8 cellular contexts compared by ENCODE assay signal in the genomic region with DNA sequence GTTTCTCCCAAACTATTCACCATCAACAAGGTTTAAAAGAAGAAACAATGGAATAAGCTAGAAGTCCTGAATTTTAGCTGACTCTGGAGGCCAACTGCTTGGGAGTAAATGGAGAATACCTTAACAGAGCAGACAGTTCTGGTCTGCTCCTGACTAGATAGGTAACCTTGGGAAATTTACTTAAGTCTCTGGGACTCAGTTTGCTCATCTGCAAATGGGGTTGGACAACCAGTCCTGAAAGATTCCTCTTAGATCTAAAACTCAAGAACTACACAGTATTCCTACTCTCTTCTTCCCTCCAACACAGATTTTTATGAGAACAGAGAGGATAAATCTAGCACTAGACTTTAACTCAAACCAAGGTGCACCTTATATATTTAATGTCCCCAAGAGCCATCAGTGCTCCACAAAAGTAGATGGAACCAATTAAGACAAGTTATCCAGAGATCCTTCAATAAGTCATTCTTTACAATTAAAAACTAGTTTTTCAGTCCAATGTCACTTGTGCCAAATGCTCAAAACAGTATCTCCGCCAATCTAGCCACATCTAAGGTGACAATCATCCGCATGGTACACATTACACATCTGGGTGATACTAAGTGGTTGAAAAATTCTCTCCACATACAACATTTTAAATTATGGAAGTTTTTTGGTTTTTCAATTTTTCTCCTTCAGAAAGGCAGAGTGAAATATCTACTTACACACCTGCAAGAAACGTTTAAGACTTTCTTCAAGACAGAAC. TPM values are rescaled to one million over a fixed set of nuclear protein-coding genes. Genes with fewer than 3 reads are reported as not detected.
DNase-seq lines count a peak whose midpoint lies in the region; ATAC-seq and TF ChIP-seq lines count a peak whose summit lies in the region.

No MANE protein-coding gene starts in this region.

- H3K4me3 Mint-ChIP-seq in activated T-helper 2 cell treated with anti-CD3 and anti-CD28 coated beads, Interferon-gamma antibody, Interleukin-2, Interleukin-4, amounts not matched to agents 10 μg/mL and 5 μg/mL and 100 μg/mL, durations not matched to agents 14 hours and 24 hours and 36 hours (ENCODE audit: low read depth): peak overlapping the region; percentile 93
- peak overlapping the region; percentile 92 to 96 (median 94) for H3K4me3 Mint-ChIP-seq in immature natural killer cell

- DNase-seq in activated T-helper 2 cell treated with anti-CD3 and anti-CD28 coated beads, Interferon-gamma antibody, Interleukin-2, Interleukin-4, amounts not matched to agents 10 μg/mL and 5 μg/mL and 100 μg/mL, durations not matched to agents 14 hours and 24 hours and 36 hours (ENCODE audit: low spot score): no peak
- DNase-seq in immature natural killer cell: no peak
- DNase-seq in stomach: no peak
- no peak for DNase-seq in DMS114 treated with DMSO at 0.1 percent for 48 hours (lab: John Stamatoyannopoulos, UW; ENCODE audit: unreplicated experiment)
- no peak for DNase-seq in NCI-H774 (lab: John Stamatoyannopoulos, UW)

- no peak overlapping the region for H3K27ac ChIP-seq in HUES64 (ENCODE audit: low read depth, low read length)
- H3K27ac ChIP-seq in stomach: peak overlapping the region in 4 of 5 donors; percentile 96 to 100 (median 98)

- ATAC-seq in HG03159 (IDR thresholded peaks at IDR 0.05; ENCODE audit: unreplicated experiment): no peak
- ATAC-seq in GM18868 (IDR thresholded peaks at IDR 0.05; ENCODE audit: unreplicated experiment): no peak

- H3K4me1 Mint-ChIP-seq in activated T-helper 2 cell treated with anti-CD3 and anti-CD28 coated beads, Interferon-gamma antibody, Interleukin-2, Interleukin-4, amounts not matched to agents 10 μg/mL and 5 μg/mL and 100 μg/mL, durations not matched to agents 14 hours and 24 hours and 36 hours (ENCODE audit: low read depth): peaks cover 47% of the 10 kb centered on the region
- H3K4me1 Mint-ChIP-seq in immature natural killer cell: peaks cover 79 to 82% of the 10 kb centered on the region in 2 donors

- 54% methylated on average over 2 of the region's 3 CpGs for WGBS in HUES64
- 13 to 24% (median 19%) methylated on average over 3 of the region's 3 CpGs for WGBS in stomach, 5 donors

- H3K36me3 Mint-ChIP-seq in activated T-helper 2 cell treated with anti-CD3 and anti-CD28 coated beads, Interferon-gamma antibody, Interleukin-2, Interleukin-4, amounts not matched to agents 10 μg/mL and 5 μg/mL and 100 μg/mL, durations not matched to agents 14 hours and 24 hours and 36 hours (ENCODE audit: low read depth): peaks cover 42% of the 10 kb centered on the region
- peaks cover 0 to 3% (median 0%) of the 10 kb centered on the region in 3 donors for H3K36me3 Mint-ChIP-seq in immature natural killer cell

- no peak for TF ChIP-seq CTCF in stomach (IDR thresholded peaks at IDR 0.05)

- H3K9ac ChIP-seq in HUES64 (ENCODE audit: low read depth, low read length): peak overlapping the region; percentile 98

- H3K27ac Mint-ChIP-seq in activated T-helper 2 cell treated with anti-CD3 and anti-CD28 coated beads, Interferon-gamma antibody, Interleukin-2, Interleukin-4, amounts not matched to agents 10 μg/mL and 5 μg/mL and 100 μg/mL, durations not matched to agents 14 hours and 24 hours and 36 hours: peak overlapping the region; percentile 88
- peak overlapping the region; percentile 86 to 97 (median 94) for H3K27ac Mint-ChIP-seq in immature natural killer cell

- H3K27me3 Mint-ChIP-seq in activated T-helper 2 cell treated with anti-CD3 and anti-CD28 coated beads, Interferon-gamma antibody, Interleukin-2, Interleukin-4, amounts not matched to agents 10 μg/mL and 5 μg/mL and 100 μg/mL, durations not matched to agents 14 hours and 24 hours and 36 hours (ENCODE audit: low read depth): no peaks in the 10 kb centered on the region
- H3K27me3 Mint-ChIP-seq in immature natural killer cell (ENCODE audit: low read depth in 3 of 3): peaks cover 3 to 6% (median 6%) of the 10 kb centered on the region in 3 donors

- TF ChIP-seq POLR2A in stomach (IDR thresholded peaks at IDR 0.05): no peak

- H3K4me1 ChIP-seq in HUES64 (ENCODE audit: insufficient read depth, low read length) (peaks cover 12% of the 10 kb centered on the region), stomach (peaks cover 52 to 82% (median 76%) of the 10 kb centered on the region in 4 donors)

- H3K9me3 Mint-ChIP-seq in activated T-helper 2 cell treated with anti-CD3 and anti-CD28 coated beads, Interferon-gamma antibody, Interleukin-2, Interleukin-4, amounts not matched to agents 10 μg/mL and 5 μg/mL and 100 μg/mL, durations not matched to agents 14 hours and 24 hours and 36 hours: no peaks in the 10 kb centered on the region
- no peaks in the 10 kb centered on the region for H3K9me3 Mint-ChIP-seq in immature natural killer cell

- H3K9me3 ChIP-seq in HUES64 (ENCODE audit: insufficient read depth, low read depth, low read length): no peaks in the 10 kb centered on the region
- H3K9me3 ChIP-seq in stomach: no peaks in the 10 kb centered on the region

- H3K4me3 ChIP-seq in HUES64 (ENCODE audit: low read length) (peak overlapping the region; percentile 80), stomach (peak overlapping the region; percentile 72 to 98 (median 86))

- H3K36me3 ChIP-seq in HUES64 (ENCODE audit: insufficient read depth, low read length) (peaks cover 6% of the 10 kb centered on the region; the same call in 1 of the 2 replicates), stomach (peaks cover 0 to 10% (median 8%) of the 10 kb centered on the region in 4 donors)

- intact Hi-C loops in activated T-helper 2 cell treated with anti-CD3 and anti-CD28 coated beads, Interferon-gamma antibody, Interleukin-2, Interleukin-4, amounts not matched to agents 10 μg/mL and 5 μg/mL and 100 μg/mL, durations not matched to agents 14 hours and 24 hours and 36 hours (cut with micrococcal nuclease): loop anchor here (2.0 to 10.0 kb wide), 2 partner anchors 51 to 385 kb away; a partner anchor contains a TSS
- intact Hi-C loops in stomach (cut with DNase I; ENCODE audit: low total_unique reads): no loop called here

- no peak for TF ChIP-seq EP300 in stomach (IDR thresholded peaks at IDR 0.05)

- no peaks in the 10 kb centered on the region for H3K27me3 ChIP-seq in HUES64 (ENCODE audit: insufficient read depth, low read length)
- H3K27me3 ChIP-seq in stomach: no peaks in the 10 kb centered on the region

RNA-seq across cellular contexts. Expression of a gene that starts 1.5 kb away (rescaled TPM):
- 336 TPM for polyA plus RNA-seq in HUES64 (2013, experiment 1 of 2)
- 381 TPM for polyA plus RNA-seq in HUES64 (2013, experiment 2 of 2)
- 425 and 428 TPM in 2 replicates for total RNA-seq in activated T-helper 2 cell treated with anti-CD3 and anti-CD28 coated beads, Interferon-gamma antibody, Interleukin-2, Interleukin-4, amounts not matched to agents 10 μg/mL and 5 μg/mL and 100 μg/mL, durations not matched to agents 14 hours and 24 hours and 36 hours
- 1,000 to 10,000 TPM in 1 of 3 donors, 100 to 1,000 TPM in 2; 863 to 1,056 (median 891) TPM for polyA plus RNA-seq in immature natural killer cell
- total RNA-seq in stomach: 100 to 1,000 TPM; 107 to 380 (median 374) TPM
- 100 to 1,000 TPM; 218 to 461 (median 340) TPM for polyA plus RNA-seq in stomach

RNA-seq across cellular contexts. Expression of a gene that starts 1.9 kb away (rescaled TPM):
- 8.5 TPM for polyA plus RNA-seq in HUES64 (2013, experiment 1 of 2)
- polyA plus RNA-seq in HUES64 (2013, experiment 2 of 2): 7.0 TPM
- total RNA-seq in activated T-helper 2 cell treated with anti-CD3 and anti-CD28 coated beads, Interferon-gamma antibody, Interleukin-2, Interleukin-4, amounts not matched to agents 10 μg/mL and 5 μg/mL and 100 μg/mL, durations not matched to agents 14 hours and 24 hours and 36 hours: 18.9 and 19.4 TPM in 2 replicates
- 10 to 100 TPM; 57.3 to 86.2 (median 62.6) TPM for polyA plus RNA-seq in immature natural killer cell
- 10 to 100 TPM in 4 of 5 donors, not detected in 1; 10.3 to 39.8 (median 18.4) TPM for total RNA-seq in stomach
- 10 to 100 TPM; 18.3 to 31.2 (median 22.1) TPM for polyA plus RNA-seq in stomach

RNA-seq across cellular contexts. Expression of a gene that starts 12.0 kb away (rescaled TPM):
- 21.2 TPM for polyA plus RNA-seq in HUES64 (2013, experiment 1 of 2)
- polyA plus RNA-seq in HUES64 (2013, experiment 2 of 2): 21.1 TPM
- total RNA-seq in activated T-helper 2 cell treated with anti-CD3 and anti-CD28 coated beads, Interferon-gamma antibody, Interleukin-2, Interleukin-4, amounts not matched to agents 10 μg/mL and 5 μg/mL and 100 μg/mL, durations not matched to agents 14 hours and 24 hours and 36 hours: 3.9 and 5.0 TPM in 2 replicates
- polyA plus RNA-seq in immature natural killer cell: 1 to 10 TPM; 2.9 to 8.2 (median 4.8) TPM
- 10 to 100 TPM in 4 of 5 donors, 1 to 10 TPM in 1; 4.5 to 27.8 (median 14.7) TPM for total RNA-seq in stomach
- polyA plus RNA-seq in stomach: 10 to 100 TPM in 1 of 3 donors, 1 to 10 TPM in 2; 6.9 to 15.0 (median 8.4) TPM

RNA-seq across cellular contexts. Expression of a gene that starts 18.9 kb away (rescaled TPM):
- polyA plus RNA-seq in HUES64 (2013, experiment 1 of 2): 7.3 TPM
- 8.7 TPM for polyA plus RNA-seq in HUES64 (2013, experiment 2 of 2)
- total RNA-seq in activated T-helper 2 cell treated with anti-CD3 and anti-CD28 coated beads, Interferon-gamma antibody, Interleukin-2, Interleukin-4, amounts not matched to agents 10 μg/mL and 5 μg/mL and 100 μg/mL, durations not matched to agents 14 hours and 24 hours and 36 hours: 13.0 and 16.1 TPM in 2 replicates
- polyA plus RNA-seq in immature natural killer cell (10 to 100 TPM in 1 of 3 donors, 1 to 10 TPM in 2; 3.2 to 11.9 (median 4.2) TPM), stomach (1 to 10 TPM; 3.5 to 7.3 (median 4.5) TPM)
- total RNA-seq in stomach: 10 to 100 TPM in 3 of 5 donors, 1 to 10 TPM in 2; 2.3 to 19.7 (median 10.6) TPM

RNA-seq across cellular contexts. Expression of a gene that starts 52.1 kb away (rescaled TPM):
- polyA plus RNA-seq in HUES64 (2013, experiment 1 of 2): 199 TPM
- polyA plus RNA-seq in HUES64 (2013, experiment 2 of 2): 185 TPM
- total RNA-seq in activated T-helper 2 cell treated with anti-CD3 and anti-CD28 coated beads, Interferon-gamma antibody, Interleukin-2, Interleukin-4, amounts not matched to agents 10 μg/mL and 5 μg/mL and 100 μg/mL, durations not matched to agents 14 hours and 24 hours and 36 hours: 168 and 173 TPM in 2 replicates
- 100 to 1,000 TPM; 127 to 194 (median 131) TPM for polyA plus RNA-seq in immature natural killer cell
- 100 to 1,000 TPM in 3 of 5 donors, 10 to 100 TPM in 2; 58.4 to 350 (median 155) TPM for total RNA-seq in stomach
- 100 to 1,000 TPM; 344 to 452 (median 355) TPM for polyA plus RNA-seq in stomach
